Comparison of ENCODE assay signal across 33 cellular contexts in genomic region chr10:13231808-13232207, GRCh38. TPM values are rescaled to one million over a fixed set of nuclear protein-coding genes. Genes with fewer than 3 reads are reported as not detected.
"Had no signal": no experiment of that assay in that cellular context is flagged by ENCODE, and none has a peak within 500 bp of the region (broad histone marks: within the 10 kb centered on the region; RNA-seq: fewer than 3 reads in every experiment).

No MANE protein-coding gene starts in this region.

- H3K4me3 ChIP-seq: ascending aorta, body of pancreas, cardiac muscle cell, MG63 had no signal

- H3K36me3 ChIP-seq: ascending aorta, cardiac muscle cell, MG63 had no signal

- H3K27me3 Mint-ChIP-seq: activated naive CD8-positive, alpha-beta T cell treated with anti-CD3 and anti-CD28 coated beads, Interleukin-2, amount 50 U/mL, for 24 hours had no signal

- H3K9me3 Mint-ChIP-seq: activated naive CD4-positive, alpha-beta T cell treated with anti-CD3 and anti-CD28 coated beads, Interleukin-2, amount 50 U/mL, for 72 hours; activated naive CD8-positive, alpha-beta T cell treated with anti-CD3 and anti-CD28 coated beads, Interleukin-2, amount 50 U/mL, for 24 hours; T-helper 2 cell treated with Interferon-gamma antibody and Interleukin-4, amounts not matched to agents 5 μg/mL and 100 μg/mL, for 36 hours; WTC11 had no signal

- H3K27ac ChIP-seq: ascending aorta, body of pancreas, cardiac muscle cell had no signal

- H3K27ac Mint-ChIP-seq: activated CD8-positive, alpha-beta T cell treated with anti-CD3 and anti-CD28 coated beads, Interleukin-2, amount 10 ng/mL, durations not matched to agents 7 days and 5 days; activated naive CD4-positive, alpha-beta T cell treated with anti-CD3 and anti-CD28 coated beads, Interleukin-2, amount 50 U/mL, for 72 hours; activated naive CD8-positive, alpha-beta T cell treated with anti-CD3 and anti-CD28 coated beads, Interleukin-2, amount 50 U/mL, for 24 hours; T-helper 2 cell treated with Interferon-gamma antibody and Interleukin-4, amounts not matched to agents 5 μg/mL and 100 μg/mL, for 36 hours; WTC11 had no signal

- DNase-seq: activated CD4-positive, alpha-beta T cell treated with anti-CD3 and anti-CD28 coated beads for 48 hours; activated CD4-positive, alpha-beta T cell treated with anti-CD3 and anti-CD28 coated beads, Interleukin-2, amount 50 U/mL, for 4 hours; activated CD4-positive, CD25-positive, alpha-beta regulatory T cell treated with anti-CD3 and anti-CD28 coated beads, Interleukin-2, amount 50 U/mL, for 72 hours; activated CD8-positive, alpha-beta memory T cell treated with anti-CD3 and anti-CD28 coated beads, Interleukin-2, amount 50 U/mL, for 48 hours; activated CD8-positive, alpha-beta T cell treated with anti-CD3 and anti-CD28 coated beads, Interleukin-2, amount 10 ng/mL, durations not matched to agents 7 days and 5 days; activated naive CD4-positive, alpha-beta T cell treated with Interleukin-2 at 50 U/mL for 16 hours; activated naive CD8-positive, alpha-beta T cell treated with anti-CD3 and anti-CD28 coated beads, Interleukin-2, amount 50 U/mL, for 24 hours; activated T-cell treated with anti-CD3 and anti-CD28 coated beads, Interleukin-2, amount 50 U/mL, for 1 hour; amniotic stem cell; body of pancreas; cerebellar nuclear complex; MG63; MV-4-11; NCI-H1092 treated with DMSO at 0.1 percent for 48 hours; NCI-H1417 treated with DMSO at 0.1 percent for 48 hours; NCI-H1694; NCI-H2029 treated with DMSO at 0.1 percent for 48 hours; NCI-H2171; NCI-H226; NCI-H526 treated with DMSO at 0.1 percent for 48 hours; OCI-M1; RPMI8226; SW 1271 had no signal

- H3K27me3 ChIP-seq: ascending aorta, body of pancreas, cardiac muscle cell, MG63 had no signal

- H3K4me3 Mint-ChIP-seq: activated CD8-positive, alpha-beta T cell treated with anti-CD3 and anti-CD28 coated beads, Interleukin-2, amount 10 ng/mL, durations not matched to agents 7 days and 5 days; activated naive CD8-positive, alpha-beta T cell treated with anti-CD3 and anti-CD28 coated beads, Interleukin-2, amount 50 U/mL, for 24 hours; T-helper 2 cell treated with Interferon-gamma antibody and Interleukin-4, amounts not matched to agents 5 μg/mL and 100 μg/mL, for 36 hours; WTC11 had no signal

- H3K9me3 ChIP-seq: ascending aorta, body of pancreas, MG63, SK-N-SH had no signal

- ATAC-seq: activated CD8-positive, alpha-beta T cell treated with anti-CD3 and anti-CD28 coated beads, Interleukin-2, amount 10 ng/mL, durations not matched to agents 7 days and 5 days; activated naive CD4-positive, alpha-beta T cell treated with anti-CD3 and anti-CD28 coated beads, Interleukin-2, amount 50 U/mL, for 72 hours; activated naive CD8-positive, alpha-beta T cell treated with anti-CD3 and anti-CD28 coated beads, Interleukin-2, amount 50 U/mL, for 24 hours; body of pancreas; Panc1; Right ventricle myocardium inferior; WTC11 had no signal

- H3K9ac ChIP-seq: SK-N-SH had no signal

- H3K4me1 ChIP-seq: body of pancreas had no signal

- H3K4me1 Mint-ChIP-seq: activated naive CD8-positive, alpha-beta T cell treated with anti-CD3 and anti-CD28 coated beads, Interleukin-2, amount 50 U/mL, for 24 hours had no signal

- H3K36me3 Mint-ChIP-seq: activated naive CD4-positive, alpha-beta T cell treated with anti-CD3 and anti-CD28 coated beads, Interleukin-2, amount 50 U/mL, for 72 hours; WTC11 had no signal

RNA-seq across cellular contexts. Expression of gene UCMA, which starts 2.4 kb away (rescaled TPM):
- total RNA-seq: activated CD8-positive, alpha-beta T cell treated with anti-CD3 and anti-CD28 coated beads, Interleukin-2, amount 10 ng/mL, durations not matched to agents 7 days and 5 days; activated naive CD4-positive, alpha-beta T cell treated with anti-CD3 and anti-CD28 coated beads, Interleukin-2, amount 50 U/mL, for 72 hours; ascending aorta; body of pancreas; cardiac muscle cell; NCI-H460; Right ventricle myocardium inferior; T-helper 1 cell treated with Interleukin-12 subunit alpha and Interleukin-12 subunit beta and Interleukin-4 antibody, amounts not matched to agents 30 ng/mL and 1 ng/mL, for 36 hours had no signal
- polyA plus RNA-seq: cardiac muscle cell, SK-N-SH had no signal
